Comparison of ENCODE assay signal across 21 cellular contexts in genomic region chr16:27847030-27847550, GRCh38.
DNase-seq lines count a peak whose midpoint lies in the region; ATAC-seq and TF ChIP-seq lines count a peak whose summit lies in the region.
"Had no signal": no experiment of that assay in that cellular context is flagged by ENCODE, and none has a peak within 500 bp of the region (broad histone marks: within the 10 kb centered on the region; RNA-seq: fewer than 3 reads in every experiment).

No MANE protein-coding gene starts in this region.

- H3K27me3 ChIP-seq in H9 (ENCODE audit: insufficient read depth, low read length) (no peaks in the 10 kb centered on the region), stomach (peaks cover 0 to 32% (median 0%) of the 10 kb centered on the region in 3 donors)

- no peak overlapping the region for H3K9ac ChIP-seq in H9 (ENCODE audit: extremely low read depth, insufficient read length, low read length)

- H3K36me3 ChIP-seq in stomach = no peaks in the 10 kb centered on the region
- H3K36me3 ChIP-seq: BE2C had no signal

- CTCF ChIA-PET in WTC11 (lab: Charles Lee) = interaction anchor here (0.9 to 4.3 kb wide), 5 partner anchors 12 to 207 kb away, joined by 3 to 25 read pairs (median 5); no protein-coding TSS in a partner anchor

- H3K4me3 Mint-ChIP-seq in H9 = no peak overlapping the region
- H3K4me3 Mint-ChIP-seq in WTC11 = no peak overlapping the region
- H3K4me3 Mint-ChIP-seq in stimulated activated naive CD8-positive, alpha-beta T cell treated with anti-CD3 and anti-CD28 coated beads, Interleukin-15, amount 100 ng/mL, for 72 hours = no peak overlapping the region
- H3K4me3 Mint-ChIP-seq: activated CD4-positive, alpha-beta T cell treated with anti-CD3 and anti-CD28 coated beads for 36 hours; memory B cell; nephron had no signal

- no peak overlapping the region for H3K23ac ChIP-seq in H9 (ENCODE audit: insufficient read length, low read depth, low read length)

- TF ChIP-seq CTCF in H9 (conservative IDR thresholded peaks at IDR 0.05) (no peak), WTC11 (IDR thresholded peaks at IDR 0.05) (no peak), stomach (IDR thresholded peaks at IDR 0.05) (no peak)

- no peaks in the 10 kb centered on the region for H3K79me2 ChIP-seq in H9 (ENCODE audit: insufficient read depth, low read length)

- no peak overlapping the region for H3K4ac ChIP-seq in H9 (ENCODE audit: low read depth, low read length)

- H2BK15ac ChIP-seq in H9 (ENCODE audit: low read depth, low read length) = no peak overlapping the region

- H2AK5ac ChIP-seq in H9 (ENCODE audit: insufficient read length, low read length) = no peak overlapping the region

- H2BK20ac ChIP-seq in H9 (ENCODE audit: low read depth, low read length, poor library complexity, severe bottlenecking) = no peak overlapping the region

- no peak for TF ChIP-seq POLR2A in stomach (IDR thresholded peaks at IDR 0.05)

- H3K56ac ChIP-seq in H9 (ENCODE audit: insufficient read length, low read depth, low read length) = no peak overlapping the region

- H3K9me3 ChIP-seq in H9 (ENCODE audit: control insufficient read depth, low read depth, low read length) (no peaks in the 10 kb centered on the region), stomach (peaks cover 0 to 6% (median 0%) of the 10 kb centered on the region in 4 donors)
- H3K9me3 ChIP-seq: BE2C had no signal

- H4K20me1 ChIP-seq in H9 (ENCODE audit: control insufficient read depth, insufficient read depth, insufficient read length) = no peaks in the 10 kb centered on the region

- H3K27ac Mint-ChIP-seq in H9 (no peak overlapping the region), WTC11 (0 out of 2 replicates have a peak overlapping the region, but pooled peaks have one; percentile 67)
- peak overlapping the region in 1 of 2 donors; percentile 51 for H3K27ac Mint-ChIP-seq in stimulated activated naive CD8-positive, alpha-beta T cell treated with anti-CD3 and anti-CD28 coated beads, Interleukin-15, amount 100 ng/mL, for 72 hours
- H3K27ac Mint-ChIP-seq: activated CD4-positive, alpha-beta T cell treated with anti-CD3 and anti-CD28 coated beads for 36 hours; memory B cell; progenitor cell of endocrine pancreas had no signal

- peaks cover 2 to 8% of the 10 kb centered on the region in 2 experiments; a peak in 4 of 5 replicates for H3K9me3 Mint-ChIP-seq in H9
- peaks cover 13% of the 10 kb centered on the region for H3K9me3 Mint-ChIP-seq in WTC11
- no peaks in the 10 kb centered on the region for H3K9me3 Mint-ChIP-seq in stimulated activated naive CD8-positive, alpha-beta T cell treated with anti-CD3 and anti-CD28 coated beads, Interleukin-15, amount 100 ng/mL, for 72 hours

- H2BK120ac ChIP-seq in H9 (ENCODE audit: low read depth, low read length, poor library complexity, severe bottlenecking) = no peak overlapping the region

- intact Hi-C loops in stomach (cut with DNase I; ENCODE audit: low total_unique reads) = no loop called here

- H3K4me3 ChIP-seq in stomach = no peak overlapping the region
- H3K4me3 ChIP-seq: smooth muscle cell had no signal

- no peak overlapping the region for H4K91ac ChIP-seq in H9 (ENCODE audit: insufficient read length, low read depth, low read length)

- no peak overlapping the region for H2BK12ac ChIP-seq in H9 (ENCODE audit: insufficient read length, low read depth, low read length)

- H3T11ph ChIP-seq in H9 (ENCODE audit: low read length) = no peak overlapping the region

- peaks cover 0 to 3% (median 3%) of the 10 kb centered on the region in 3 experiments; a peak in 2 of 7 replicates for H3K36me3 Mint-ChIP-seq in H9 (ENCODE audit: insufficient read depth in 1 of 3, low read depth in 3 of 3)
- 0 out of 2 replicates have a peak, but pooled peaks cover 3% of the 10 kb centered on the region for H3K36me3 Mint-ChIP-seq in WTC11
- H3K36me3 Mint-ChIP-seq: memory B cell had no signal

- H4K8ac ChIP-seq in H9 (replicated peaks; ENCODE audit: insufficient read length, low read depth, low read length) = no peak overlapping the region

- no peak overlapping the region for H3K18ac ChIP-seq in H9 (ENCODE audit: insufficient read length, low read depth, low read length)

- H3K14ac ChIP-seq in H9 (ENCODE audit: insufficient read depth, low read length) = no peak overlapping the region

- H3K4me1 ChIP-seq in H9 (ENCODE audit: insufficient read depth, low read length) = peaks cover 3% of the 10 kb centered on the region; the same call in 1 of the 2 replicates
- H3K4me1 ChIP-seq in stomach = no peaks in the 10 kb centered on the region
- H3K4me1 ChIP-seq: BE2C had no signal

- peaks cover 2% of the 10 kb centered on the region; the same call in 1 of the 2 replicates for H3K27me3 Mint-ChIP-seq in H9 (ENCODE audit: low read depth)
- H3K27me3 Mint-ChIP-seq in WTC11 (ENCODE audit: low read depth) = no peaks in the 10 kb centered on the region
- H3K27me3 Mint-ChIP-seq in stimulated activated naive CD8-positive, alpha-beta T cell treated with anti-CD3 and anti-CD28 coated beads, Interleukin-15, amount 100 ng/mL, for 72 hours = peaks cover 58% of the 10 kb centered on the region

- DNase-seq in H9 (peak; percentile 15), WTC11 (ENCODE audit: low spot score) (no peak), islet precursor cell (peak; percentile 50), stomach (peak; percentile 13), HUDEP-2 (lab: John Stamatoyannopoulos, UW; ENCODE audit: unreplicated experiment in 76 of 76) (no peak), NCI-H1930 (lab: John Stamatoyannopoulos, UW) (no peak)
- no peak for DNase-seq in stimulated activated naive CD8-positive, alpha-beta T cell treated with anti-CD3 and anti-CD28 coated beads, Interleukin-15, amount 100 ng/mL, for 72 hours
- DNase-seq: activated CD4-positive, alpha-beta T cell treated with anti-CD3 and anti-CD28 coated beads for 36 hours; activated naive CD4-positive, alpha-beta T cell; BE2C; Calu3; GDM1; NCI-H1436; NCI-H82; stimulated activated CD8-positive, alpha-beta memory T cell treated with anti-CD3 and anti-CD28 coated beads, Interleukin-4, amount 100 ng/mL, for 48 hours had no signal

- no peak overlapping the region for H3K4me2 ChIP-seq in H9 (ENCODE audit: insufficient read depth, insufficient read length, low read length)
- H3K4me2 ChIP-seq: smooth muscle cell had no signal

- POLR2A ChIA-PET in WTC11 (lab: Charles Lee) = no interaction called here

- peaks cover 21 to 31% of the 10 kb centered on the region in 2 experiments for H3K4me1 Mint-ChIP-seq in H9
- peaks cover 36% of the 10 kb centered on the region for H3K4me1 Mint-ChIP-seq in WTC11
- H3K4me1 Mint-ChIP-seq in stimulated activated naive CD8-positive, alpha-beta T cell treated with anti-CD3 and anti-CD28 coated beads, Interleukin-15, amount 100 ng/mL, for 72 hours = no peaks in the 10 kb centered on the region
- H3K4me1 Mint-ChIP-seq: activated CD4-positive, alpha-beta T cell treated with anti-CD3 and anti-CD28 coated beads for 36 hours; memory B cell had no signal

- no CpG with 5 or more reads among the region's 2 CpGs for WGBS in H9 (ENCODE audit: extremely low coverage, insufficient read length, low lambda C conversion rate)
- WGBS in stomach, 5 donors = 3 to 14% (median 5%) methylated on average over 2 of the region's 2 CpGs

- ATAC-seq in WTC11 = no peak
- no peak for ATAC-seq in stimulated activated naive CD8-positive, alpha-beta T cell treated with anti-CD3 and anti-CD28 coated beads, Interleukin-15, amount 100 ng/mL, for 72 hours
- ATAC-seq: activated CD4-positive, alpha-beta T cell treated with anti-CD3 and anti-CD28 coated beads for 36 hours; Panc1 had no signal

- H2BK5ac ChIP-seq in H9 (ENCODE audit: insufficient read length, low read length) = no peak overlapping the region

- no peaks in the 10 kb centered on the region for H3K23me2 ChIP-seq in H9 (ENCODE audit: insufficient read length, low read depth, low read length, poor library complexity, severe bottlenecking)

- no peak overlapping the region for H2AFZ ChIP-seq in H9 (ENCODE audit: low read length)

- H3K27ac ChIP-seq in H9 (ENCODE audit: insufficient read length, low read depth, low read length) = no peak overlapping the region
- H3K27ac ChIP-seq in stomach = no peak overlapping the region
- H3K27ac ChIP-seq: epithelial cell of prostate had no signal

- H3K79me1 ChIP-seq in H9 (ENCODE audit: insufficient read depth, low read depth, low read length, poor library complexity, severe bottlenecking) = no peaks in the 10 kb centered on the region

- no peak for TF ChIP-seq EP300 in stomach (IDR thresholded peaks at IDR 0.05)

- no peak overlapping the region for H4K5ac ChIP-seq in H9 (ENCODE audit: insufficient read length, low read depth, low read length)

TF ChIP-seq in WTC11, 78 proteins besides CTCF, POLR2A, EP300 and RAD21 (continues in another document):
- TF ChIP-seq ETV6 (CRISPR knock-in tag; IDR thresholded peaks at IDR 0.05) (no peak), NR2C2 (CRISPR knock-in tag; IDR thresholded peaks at IDR 0.05) (no peak), TCF7 (CRISPR knock-in tag; IDR thresholded peaks at IDR 0.05; ENCODE audit: low read depth) (no peak), FOXK1 (CRISPR knock-in tag; IDR thresholded peaks at IDR 0.05) (no peak), NR1H2 (CRISPR knock-in tag; IDR thresholded peaks at IDR 0.05) (no peak), PRDM15 (CRISPR knock-in tag; IDR thresholded peaks at IDR 0.05) (no peak), NFE2L1 (CRISPR knock-in tag; IDR thresholded peaks at IDR 0.05) (no peak)

Comparison
In these comparisons a context has a peak if more than half of its experiments do, and no peak if none do; other contexts are left out.
1. DNase-seq: peak in H9 (single experiment), islet precursor cell (single experiment) and stomach (single experiment); none in WTC11 (single experiment), HUDEP-2 (0 of 76), NCI-H1930 (0 of 2) and stimulated activated naive CD8-positive, alpha-beta T cell treated with anti-CD3 and anti-CD28 coated beads, Interleukin-15, amount 100 ng/mL, for 72 hours (0 of 2).